Comparison of ENCODE assay signal across 19 cellular contexts in genomic region chr22:47796128-47796908, GRCh38.
"Had no signal": no experiment of that assay in that cellular context is flagged by ENCODE, and none has a peak within 500 bp of the region (broad histone marks: within the 10 kb centered on the region; RNA-seq: fewer than 3 reads in every experiment).

No MANE protein-coding gene starts in this region.

- H3K9me3 ChIP-seq: gastrocnemius medialis, sigmoid colon, uterus had no signal

- H3K4me3 ChIP-seq: dorsolateral prefrontal cortex, esophagus muscularis mucosa, gastrocnemius medialis, heart right ventricle, lung, sigmoid colon, skin epidermis, upper lobe of left lung, uterus had no signal

- H3K4me1 Mint-ChIP-seq: naive B cell had no signal

- H3K36me3 ChIP-seq: esophagus muscularis mucosa, gastrocnemius medialis, heart right ventricle, sigmoid colon, upper lobe of left lung, uterus had no signal

- ATAC-seq: gastrocnemius medialis, heart right ventricle, left ventricle myocardium superior had no signal

- H3K4me3 Mint-ChIP-seq: naive B cell, nephron had no signal

- H3K27me3 ChIP-seq: dorsolateral prefrontal cortex, esophagus muscularis mucosa, gastrocnemius medialis, sigmoid colon, upper lobe of left lung, uterus had no signal

- H3K27ac Mint-ChIP-seq: nephron had no signal

- DNase-seq: cortex of kidney; dorsolateral prefrontal cortex; effector memory CD4-positive, alpha-beta T cell; gastrocnemius medialis; heart right ventricle; hypothalamus; left ventricle myocardium superior; mesenchymal stem cell; naive B cell; sigmoid colon; stimulated activated CD4-positive, alpha-beta T cell treated with anti-CD3 and anti-CD28 coated beads, Interleukin-12 subunit alpha, Interleukin-12 subunit beta, amount 100 ng/mL, for 4 hours; stimulated activated naive CD4-positive, alpha-beta T cell; upper lobe of left lung; uterus had no signal

- H3K4me1 ChIP-seq: esophagus muscularis mucosa, gastrocnemius medialis, heart right ventricle, sigmoid colon, upper lobe of left lung, uterus had no signal

- H3K27ac ChIP-seq: dorsolateral prefrontal cortex, epithelial cell of prostate, esophagus muscularis mucosa, gastrocnemius medialis, heart right ventricle, sigmoid colon, skin epidermis, upper lobe of left lung, uterus had no signal
